1 cellular context compared by ENCODE assay signal in the genomic region with DNA sequence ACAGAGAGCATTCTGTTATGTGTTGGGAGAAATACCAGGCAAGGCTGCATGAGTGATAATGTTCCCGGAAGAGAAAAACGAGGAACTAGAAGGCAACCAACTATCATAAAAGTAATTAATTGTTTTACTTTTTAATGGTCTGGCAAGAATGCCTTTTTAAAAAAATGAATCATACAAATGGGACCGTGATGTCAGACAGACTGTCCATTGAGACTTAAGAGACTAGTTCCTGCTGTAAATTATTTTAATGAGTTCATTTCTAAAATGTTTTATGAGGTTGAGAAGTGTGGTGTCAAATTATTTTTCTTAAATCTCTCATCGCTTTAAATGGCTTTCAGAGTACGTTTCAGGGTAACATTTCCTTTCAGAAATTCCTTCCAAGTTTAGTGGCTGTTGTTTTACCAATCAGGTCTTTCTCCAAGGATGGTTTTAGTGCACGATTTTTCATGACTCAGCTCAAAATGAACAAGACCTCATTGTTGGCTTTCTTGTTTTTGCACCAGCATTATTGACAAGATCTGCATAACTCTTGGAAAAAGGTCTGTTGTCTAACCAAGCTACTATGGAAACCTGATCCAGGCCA.
A peak's percentile ranks its signal among the peaks of the same experiment; 100 is the strongest.
TF ChIP-seq lines count a peak whose summit lies in the region.

No MANE protein-coding gene starts in this region.

TF ChIP-seq in IMR-90, 13 proteins besides CTCF, POLR2A, EP300 and RAD21:
- TF ChIP-seq, protein P1, sequence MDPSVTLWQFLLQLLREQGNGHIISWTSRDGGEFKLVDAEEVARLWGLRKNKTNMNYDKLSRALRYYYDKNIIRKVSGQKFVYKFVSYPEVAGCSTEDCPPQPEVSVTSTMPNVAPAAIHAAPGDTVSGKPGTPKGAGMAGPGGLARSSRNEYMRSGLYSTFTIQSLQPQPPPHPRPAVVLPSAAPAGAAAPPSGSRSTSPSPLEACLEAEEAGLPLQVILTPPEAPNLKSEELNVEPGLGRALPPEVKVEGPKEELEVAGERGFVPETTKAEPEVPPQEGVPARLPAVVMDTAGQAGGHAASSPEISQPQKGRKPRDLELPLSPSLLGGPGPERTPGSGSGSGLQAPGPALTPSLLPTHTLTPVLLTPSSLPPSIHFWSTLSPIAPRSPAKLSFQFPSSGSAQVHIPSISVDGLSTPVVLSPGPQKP (IDR thresholded peaks at IDR 0.05; ENCODE audit: borderline replicate concordance, low read depth, low read length), result no peak
- TF ChIP-seq MXI1 (IDR thresholded peaks at IDR 0.05; ENCODE audit: borderline replicate concordance, low read depth, low read length) (no peak), NFE2L2 (IDR thresholded peaks at IDR 0.05; ENCODE audit: low read depth, low read length) (peak; percentile 63), MAFK (IDR thresholded peaks at IDR 0.05; ENCODE audit: low read depth, low read length) (peak; percentile 86)
TF ChIP-seq in IMR-90: peak in this region for 2.
